ENCODE assay signal across 23 cellular contexts in genomic region chr18:36456622-36457021, GRCh38.
"Had no signal": no experiment of that assay in that cellular context is flagged by ENCODE, and none has a peak within 500 bp of the region (broad histone marks: within the 10 kb centered on the region; RNA-seq: fewer than 3 reads in every experiment).

No MANE protein-coding gene starts in this region.

- ATAC-seq: activated T-helper 17 cell treated with anti-CD3 and anti-CD28 coated beads, Interleukin-2, amount 50 U/mL, for 72 hours had no signal

- H3K27ac ChIP-seq: SJCRH30 had no signal

- H3K4me1 Mint-ChIP-seq: activated CD4-positive, alpha-beta memory T cell treated with anti-CD3 and anti-CD28 coated beads, Interleukin-2, amount 10 ng/mL, durations not matched to agents 7 days and 5 days; activated T-helper 17 cell treated with anti-CD3 and anti-CD28 coated beads, Interleukin-2, amount 50 U/mL, for 72 hours had no signal

- H3K36me3 Mint-ChIP-seq: activated naive CD8-positive, alpha-beta T cell; brain had no signal

- H3K27ac Mint-ChIP-seq: activated CD4-positive, alpha-beta memory T cell treated with anti-CD3 and anti-CD28 coated beads, Interleukin-2, amount 10 ng/mL, durations not matched to agents 7 days and 5 days; activated naive CD4-positive, alpha-beta T cell treated with anti-CD3 and anti-CD28 coated beads for 36 hours; activated naive CD8-positive, alpha-beta T cell; activated T-helper 17 cell treated with anti-CD3 and anti-CD28 coated beads, Interleukin-2, amount 50 U/mL, for 72 hours; brain had no signal

- H3K9me3 Mint-ChIP-seq: activated CD4-positive, alpha-beta memory T cell treated with anti-CD3 and anti-CD28 coated beads, Interleukin-2, amount 10 ng/mL, durations not matched to agents 7 days and 5 days; activated naive CD4-positive, alpha-beta T cell treated with anti-CD3 and anti-CD28 coated beads for 36 hours; activated T-helper 17 cell treated with anti-CD3 and anti-CD28 coated beads, Interleukin-2, amount 50 U/mL, for 72 hours; brain had no signal

- H3K9me3 ChIP-seq: SJCRH30, SK-N-SH had no signal

- H3K4me1 ChIP-seq: SJCRH30 had no signal

- H3K27me3 ChIP-seq: SJCRH30 had no signal

- H3K36me3 ChIP-seq: SJCRH30 had no signal

- DNase-seq: activated CD4-positive, alpha-beta memory T cell treated with anti-CD3 and anti-CD28 coated beads, Interleukin-2, amount 10 ng/mL, durations not matched to agents 7 days and 5 days; activated CD4-positive, alpha-beta T cell treated with anti-CD3 and anti-CD28 coated beads, Interleukin-2, amount 50 U/mL, for 1 hour; activated CD4-positive, CD25-positive, alpha-beta regulatory T cell; activated gamma-delta T cell; activated naive CD4-positive, alpha-beta T cell treated with anti-CD3 and anti-CD28 coated beads for 36 hours; activated T-cell treated with anti-CD3 and anti-CD28 coated beads for 4 hours; activated T-cell treated with anti-CD3 and anti-CD28 coated beads, Interleukin-2, amount 50 U/mL, for 48 hours; amygdala; MM.1S; NCI-H1105; NCI-H1436; NCI-H1694 treated with DMSO at 0.1 percent for 48 hours; NCI-H2029 treated with DMSO at 0.1 percent for 48 hours; NCI-H345; NCI-H510A; NCI-H526 treated with DMSO at 0.1 percent for 48 hours; NCI-H82; SJCRH30; SK-N-SH; T-helper 1 cell had no signal

- H3K4me3 ChIP-seq: SJCRH30 had no signal

- H3K4me3 Mint-ChIP-seq: activated CD4-positive, alpha-beta memory T cell treated with anti-CD3 and anti-CD28 coated beads, Interleukin-2, amount 10 ng/mL, durations not matched to agents 7 days and 5 days; activated naive CD4-positive, alpha-beta T cell treated with anti-CD3 and anti-CD28 coated beads for 36 hours; activated naive CD8-positive, alpha-beta T cell; activated T-helper 17 cell treated with anti-CD3 and anti-CD28 coated beads, Interleukin-2, amount 50 U/mL, for 72 hours; brain had no signal
